17 cellular contexts compared by ENCODE assay signal in the genomic region with DNA sequence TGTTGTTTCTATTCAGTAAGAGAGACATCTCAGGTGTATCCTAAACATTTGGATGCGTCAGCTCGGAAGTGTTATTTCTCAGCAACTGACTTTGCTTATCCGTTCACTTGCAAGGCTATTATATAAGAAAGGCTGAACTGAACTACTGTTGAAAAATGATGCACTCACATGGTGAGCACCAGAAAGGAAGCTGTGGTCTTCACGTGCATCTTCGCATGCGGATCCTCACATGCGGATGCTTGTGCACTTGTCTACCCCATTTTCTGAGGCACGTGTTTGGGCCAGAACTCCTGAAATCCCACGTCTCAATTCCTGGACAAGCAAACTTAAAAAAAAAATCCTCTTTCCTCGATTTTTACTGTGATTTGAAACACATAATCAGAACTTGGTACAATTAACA.
"Had no signal": no experiment of that assay in that cellular context is flagged by ENCODE, and none has a peak within 500 bp of the region (broad histone marks: within the 10 kb centered on the region; RNA-seq: fewer than 3 reads in every experiment).

No MANE protein-coding gene starts in this region.

- H3K4me1 Mint-ChIP-seq: naive B cell had no signal

- H3K36me3 ChIP-seq: gastrocnemius medialis, heart right ventricle, lower lobe of right lung, pancreas had no signal

- H3K4me3 ChIP-seq: coronary artery, gastrocnemius medialis, heart right ventricle, lower lobe of right lung, pancreas had no signal

- H3K27me3 ChIP-seq: gastrocnemius medialis, heart right ventricle, pancreas had no signal

- H3K27ac ChIP-seq: coronary artery, lower lobe of right lung, pancreas had no signal

- H3K36me3 Mint-ChIP-seq: activated naive CD4-positive, alpha-beta T cell treated with anti-CD3 and anti-CD28 coated beads, Interleukin-2, amount 50 U/mL, for 72 hours; naive B cell had no signal

- H3K9me3 ChIP-seq: gastrocnemius medialis, heart right ventricle, lower lobe of right lung, pancreas had no signal

- H3K27ac Mint-ChIP-seq: activated naive CD4-positive, alpha-beta T cell treated with anti-CD3 and anti-CD28 coated beads, Interleukin-2, amount 50 U/mL, for 72 hours; naive B cell had no signal

- FAIRE-seq: pancreas, urothelium cell line had no signal

- H3K4me3 Mint-ChIP-seq: naive B cell had no signal

- DNase-seq: activated CD4-positive, alpha-beta T cell treated with anti-CD3 and anti-CD28 coated beads for 1 hour; activated CD4-positive, alpha-beta T cell treated with anti-CD3 and anti-CD28 coated beads, Interleukin-2, amount 50 U/mL, for 4 hours; activated T-cell treated with anti-CD3 and anti-CD28 coated beads for 4 hours; central memory CD4-positive, alpha-beta T cell; effector CD4-positive, alpha-beta T cell; gastrocnemius medialis; heart right ventricle; left cardiac atrium; lower lobe of right lung; midbrain; naive B cell; pancreas; stimulated activated CD4-positive, alpha-beta T cell treated with anti-CD3 and anti-CD28 coated beads, Interleukin-4, amount 100 ng/mL, for 24 hours; stimulated activated naive CD4-positive, alpha-beta T cell had no signal
